1 cellular context compared by ENCODE assay signal in genomic region chr17:82055965-82056728, GRCh38.
TF ChIP-seq lines count a peak whose summit lies in the region.

No MANE protein-coding gene starts in this region.

TF ChIP-seq in HepG2, 621 proteins besides CTCF, POLR2A, EP300 and RAD21 (continues in another document):
- TF ChIP-seq ATF7-NPFF (CRISPR knock-in tag; IDR thresholded peaks at IDR 0.05; ENCODE audit: low read depth) (0 out of 2 replicates have a peak, but pooled peaks have one; percentile 29), NFE2 (CRISPR knock-in tag; IDR thresholded peaks at IDR 0.05) (no peak), FOXA3 (CRISPR knock-in tag; IDR thresholded peaks at IDR 0.05) (no peak), HOXA7 (CRISPR knock-in tag; IDR thresholded peaks at IDR 0.05) (0 out of 2 replicates have a peak, but pooled peaks have one; percentile 43), MZF1 (CRISPR knock-in tag; IDR thresholded peaks at IDR 0.05; ENCODE audit: borderline replicate concordance) (no peak), PRPF4 (IDR thresholded peaks at IDR 0.05; ENCODE audit: low read depth, low read length, poor library complexity, severe bottlenecking) (no peak), NFYB (CRISPR knock-in tag; IDR thresholded peaks at IDR 0.05) (no peak), ZNF589 (CRISPR knock-in tag; conservative IDR thresholded peaks at IDR 0.05) (peak; percentile 51; the same call in 1 of the 2 replicates), ZNF354B (CRISPR knock-in tag; IDR thresholded peaks at IDR 0.05) (no peak), RBM22 (optimal IDR thresholded peaks at IDR 0.05; ENCODE audit: low read length) (peak; percentile 33), THAP8 (CRISPR knock-in tag; IDR thresholded peaks at IDR 0.05; ENCODE audit: borderline replicate concordance) (no peak), FOSL2 (CRISPR knock-in tag; IDR thresholded peaks at IDR 0.05) (no peak), ZNF18 (CRISPR knock-in tag; IDR thresholded peaks at IDR 0.05; ENCODE audit: insufficient replicate concordance) (no peak), PAWR (CRISPR knock-in tag; IDR thresholded peaks at IDR 0.05; ENCODE audit: borderline replicate concordance) (no peak), KMT2B (CRISPR knock-in tag; IDR thresholded peaks at IDR 0.05) (no peak), ZNF839 (CRISPR knock-in tag; IDR thresholded peaks at IDR 0.05; ENCODE audit: borderline replicate concordance) (no peak), JDP2 (CRISPR knock-in tag; IDR thresholded peaks at IDR 0.05; ENCODE audit: borderline replicate concordance) (no peak), ZNF496 (CRISPR knock-in tag; IDR thresholded peaks at IDR 0.05; ENCODE audit: insufficient replicate concordance) (no peak), GABPA (IDR thresholded peaks at IDR 0.05; ENCODE audit: low read depth, low read length) (no peak), GABPA (CRISPR knock-in tag; IDR thresholded peaks at IDR 0.05; ENCODE audit: low read depth) (no peak), DMAP1 (CRISPR knock-in tag; IDR thresholded peaks at IDR 0.05) (no peak), ZNF12 (CRISPR knock-in tag; IDR thresholded peaks at IDR 0.05) (no peak), U2AF1 (optimal IDR thresholded peaks at IDR 0.05; ENCODE audit: low read depth, low read length) (no peak), HOXA5 (CRISPR knock-in tag; IDR thresholded peaks at IDR 0.05) (no peak), TOPORS (CRISPR knock-in tag; IDR thresholded peaks at IDR 0.05) (0 out of 2 replicates have a peak, but pooled peaks have one; percentile 31), ISL2 (CRISPR knock-in tag; IDR thresholded peaks at IDR 0.05) (no peak), ZNF543 (CRISPR knock-in tag; IDR thresholded peaks at IDR 0.05) (no peak), ZNF138 (CRISPR knock-in tag; IDR thresholded peaks at IDR 0.05; ENCODE audit: low read depth) (no peak), ARNTL (CRISPR knock-in tag; IDR thresholded peaks at IDR 0.05) (no peak), ZNF180 (CRISPR knock-in tag; IDR thresholded peaks at IDR 0.05; ENCODE audit: borderline replicate concordance, low read depth) (no peak), EHMT2 (IDR thresholded peaks at IDR 0.05; ENCODE audit: borderline replicate concordance, low read depth, low read length) (no peak), MLLT10 (CRISPR knock-in tag; IDR thresholded peaks at IDR 0.05) (0 out of 2 replicates have a peak, but pooled peaks have one; percentile 44), POLR2AphosphoS5 (IDR thresholded peaks at IDR 0.05; ENCODE audit: low read depth, low read length) (no peak), ZNF670 (CRISPR knock-in tag; IDR thresholded peaks at IDR 0.05; ENCODE audit: borderline replicate concordance) (no peak), ZNF329 (CRISPR knock-in tag; IDR thresholded peaks at IDR 0.05; ENCODE audit: low read depth) (no peak), ZNF121 (CRISPR knock-in tag; IDR thresholded peaks at IDR 0.05) (no peak), PHF8 (CRISPR knock-in tag; IDR thresholded peaks at IDR 0.05) (no peak), ZNF607 (CRISPR knock-in tag; IDR thresholded peaks at IDR 0.05; ENCODE audit: borderline replicate concordance) (no peak), ARID5B (CRISPR knock-in tag; IDR thresholded peaks at IDR 0.05) (no peak), ZBTB34 (CRISPR knock-in tag; IDR thresholded peaks at IDR 0.05) (0 out of 2 replicates have a peak, but pooled peaks have one; percentile 11)
- TF ChIP-seq, protein P1, sequence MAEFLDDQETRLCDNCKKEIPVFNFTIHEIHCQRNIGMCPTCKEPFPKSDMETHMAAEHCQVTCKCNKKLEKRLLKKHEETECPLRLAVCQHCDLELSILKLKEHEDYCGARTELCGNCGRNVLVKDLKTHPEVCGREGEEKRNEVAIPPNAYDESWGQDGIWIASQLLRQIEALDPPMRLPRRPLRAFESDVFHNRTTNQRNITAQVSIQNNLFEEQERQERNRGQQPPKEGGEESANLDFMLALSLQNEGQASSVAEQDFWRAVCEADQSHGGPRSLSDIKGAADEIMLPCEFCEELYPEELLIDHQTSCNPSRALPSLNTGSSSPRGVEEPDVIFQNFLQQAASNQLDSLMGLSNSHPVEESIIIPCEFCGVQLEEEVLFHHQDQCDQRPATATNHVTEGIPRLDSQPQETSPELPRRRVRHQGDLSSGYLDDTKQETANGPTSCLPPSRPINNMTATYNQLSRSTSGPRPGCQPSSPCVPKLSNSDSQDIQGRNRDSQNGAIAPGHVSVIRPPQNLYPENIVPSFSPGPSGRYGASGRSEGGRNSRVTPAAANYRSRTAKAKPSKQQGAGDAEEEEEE (CRISPR knock-in tag; IDR thresholded peaks at IDR 0.05; ENCODE audit: borderline replicate concordance): 0 out of 2 replicates have a peak, but pooled peaks have one; percentile 2
- TF ChIP-seq, protein P2, sequence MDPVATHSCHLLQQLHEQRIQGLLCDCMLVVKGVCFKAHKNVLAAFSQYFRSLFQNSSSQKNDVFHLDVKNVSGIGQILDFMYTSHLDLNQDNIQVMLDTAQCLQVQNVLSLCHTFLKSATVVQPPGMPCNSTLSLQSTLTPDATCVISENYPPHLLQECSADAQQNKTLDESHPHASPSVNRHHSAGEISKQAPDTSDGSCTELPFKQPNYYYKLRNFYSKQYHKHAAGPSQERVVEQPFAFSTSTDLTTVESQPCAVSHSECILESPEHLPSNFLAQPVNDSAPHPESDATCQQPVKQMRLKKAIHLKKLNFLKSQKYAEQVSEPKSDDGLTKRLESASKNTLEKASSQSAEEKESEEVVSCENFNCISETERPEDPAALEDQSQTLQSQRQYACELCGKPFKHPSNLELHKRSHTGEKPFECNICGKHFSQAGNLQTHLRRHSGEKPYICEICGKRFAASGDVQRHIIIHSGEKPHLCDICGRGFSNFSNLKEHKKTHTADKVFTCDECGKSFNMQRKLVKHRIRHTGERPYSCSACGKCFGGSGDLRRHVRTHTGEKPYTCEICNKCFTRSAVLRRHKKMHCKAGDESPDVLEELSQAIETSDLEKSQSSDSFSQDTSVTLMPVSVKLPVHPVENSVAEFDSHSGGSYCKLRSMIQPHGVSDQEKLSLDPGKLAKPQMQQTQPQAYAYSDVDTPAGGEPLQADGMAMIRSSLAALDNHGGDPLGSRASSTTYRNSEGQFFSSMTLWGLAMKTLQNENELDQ (CRISPR knock-in tag; IDR thresholded peaks at IDR 0.05; ENCODE audit: borderline replicate concordance): no peak
- TF ChIP-seq, protein P3, sequence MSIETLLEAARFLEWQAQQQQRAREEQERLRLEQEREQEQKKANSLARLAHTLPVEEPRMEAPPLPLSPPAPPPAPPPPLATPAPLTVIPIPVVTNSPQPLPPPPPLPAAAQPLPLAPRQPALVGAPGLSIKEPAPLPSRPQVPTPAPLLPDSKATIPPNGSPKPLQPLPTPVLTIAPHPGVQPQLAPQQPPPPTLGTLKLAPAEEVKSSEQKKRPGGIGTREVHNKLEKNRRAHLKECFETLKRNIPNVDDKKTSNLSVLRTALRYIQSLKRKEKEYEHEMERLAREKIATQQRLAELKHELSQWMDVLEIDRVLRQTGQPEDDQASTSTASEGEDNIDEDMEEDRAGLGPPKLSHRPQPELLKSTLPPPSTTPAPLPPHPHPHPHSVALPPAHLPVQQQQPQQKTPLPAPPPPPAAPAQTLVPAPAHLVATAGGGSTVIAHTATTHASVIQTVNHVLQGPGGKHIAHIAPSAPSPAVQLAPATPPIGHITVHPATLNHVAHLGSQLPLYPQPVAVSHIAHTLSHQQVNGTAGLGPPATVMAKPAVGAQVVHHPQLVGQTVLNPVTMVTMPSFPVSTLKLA (IDR thresholded peaks at IDR 0.05): no peak
- TF ChIP-seq, protein P4, sequence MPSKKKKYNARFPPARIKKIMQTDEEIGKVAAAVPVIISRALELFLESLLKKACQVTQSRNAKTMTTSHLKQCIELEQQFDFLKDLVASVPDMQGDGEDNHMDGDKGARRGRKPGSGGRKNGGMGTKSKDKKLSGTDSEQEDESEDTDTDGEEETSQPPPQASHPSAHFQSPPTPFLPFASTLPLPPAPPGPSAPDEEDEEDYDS (CRISPR knock-in tag; IDR thresholded peaks at IDR 0.05): no peak
- TF ChIP-seq, protein P5, sequence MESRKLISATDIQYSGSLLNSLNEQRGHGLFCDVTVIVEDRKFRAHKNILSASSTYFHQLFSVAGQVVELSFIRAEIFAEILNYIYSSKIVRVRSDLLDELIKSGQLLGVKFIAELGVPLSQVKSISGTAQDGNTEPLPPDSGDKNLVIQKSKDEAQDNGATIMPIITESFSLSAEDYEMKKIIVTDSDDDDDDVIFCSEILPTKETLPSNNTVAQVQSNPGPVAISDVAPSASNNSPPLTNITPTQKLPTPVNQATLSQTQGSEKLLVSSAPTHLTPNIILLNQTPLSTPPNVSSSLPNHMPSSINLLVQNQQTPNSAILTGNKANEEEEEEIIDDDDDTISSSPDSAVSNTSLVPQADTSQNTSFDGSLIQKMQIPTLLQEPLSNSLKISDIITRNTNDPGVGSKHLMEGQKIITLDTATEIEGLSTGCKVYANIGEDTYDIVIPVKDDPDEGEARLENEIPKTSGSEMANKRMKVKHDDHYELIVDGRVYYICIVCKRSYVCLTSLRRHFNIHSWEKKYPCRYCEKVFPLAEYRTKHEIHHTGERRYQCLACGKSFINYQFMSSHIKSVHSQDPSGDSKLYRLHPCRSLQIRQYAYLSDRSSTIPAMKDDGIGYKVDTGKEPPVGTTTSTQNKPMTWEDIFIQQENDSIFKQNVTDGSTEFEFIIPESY (CRISPR knock-in tag; IDR thresholded peaks at IDR 0.05): no peak
- TF ChIP-seq, protein P6, sequence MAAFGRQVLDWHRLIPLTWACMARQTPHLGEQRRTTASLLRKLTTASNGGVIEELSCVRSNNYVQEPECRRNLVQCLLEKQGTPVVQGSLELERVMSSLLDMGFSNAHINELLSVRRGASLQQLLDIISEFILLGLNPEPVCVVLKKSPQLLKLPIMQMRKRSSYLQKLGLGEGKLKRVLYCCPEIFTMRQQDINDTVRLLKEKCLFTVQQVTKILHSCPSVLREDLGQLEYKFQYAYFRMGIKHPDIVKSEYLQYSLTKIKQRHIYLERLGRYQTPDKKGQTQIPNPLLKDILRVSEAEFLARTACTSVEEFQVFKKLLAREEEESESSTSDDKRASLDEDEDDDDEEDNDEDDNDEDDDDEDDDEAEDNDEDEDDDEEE (CRISPR knock-in tag; IDR thresholded peaks at IDR 0.05): no peak
- TF ChIP-seq, protein P7, sequence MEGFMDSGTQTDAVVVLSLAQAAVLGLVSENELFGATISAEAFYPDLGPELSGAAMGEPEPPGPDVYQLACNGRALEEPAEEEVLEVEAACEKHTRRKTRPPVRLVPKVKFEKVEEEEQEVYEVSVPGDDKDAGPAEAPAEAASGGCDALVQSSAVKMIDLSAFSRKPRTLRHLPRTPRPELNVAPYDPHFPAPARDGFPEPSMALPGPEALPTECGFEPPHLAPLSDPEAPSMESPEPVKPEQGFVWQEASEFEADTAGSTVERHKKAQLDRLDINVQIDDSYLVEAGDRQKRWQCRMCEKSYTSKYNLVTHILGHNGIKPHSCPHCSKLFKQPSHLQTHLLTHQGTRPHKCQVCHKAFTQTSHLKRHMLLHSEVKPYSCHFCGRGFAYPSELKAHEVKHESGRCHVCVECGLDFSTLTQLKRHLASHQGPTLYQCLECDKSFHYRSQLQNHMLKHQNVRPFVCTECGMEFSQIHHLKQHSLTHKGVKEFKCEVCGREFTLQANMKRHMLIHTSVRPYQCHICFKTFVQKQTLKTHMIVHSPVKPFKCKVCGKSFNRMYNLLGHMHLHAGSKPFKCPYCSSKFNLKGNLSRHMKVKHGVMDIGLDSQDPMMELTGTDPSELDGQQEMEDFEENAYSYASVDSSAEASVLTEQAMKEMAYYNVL (CRISPR knock-in tag; IDR thresholded peaks at IDR 0.05; ENCODE audit: borderline replicate concordance): no peak
